1 cellular context compared by ENCODE assay signal in the genomic region with DNA sequence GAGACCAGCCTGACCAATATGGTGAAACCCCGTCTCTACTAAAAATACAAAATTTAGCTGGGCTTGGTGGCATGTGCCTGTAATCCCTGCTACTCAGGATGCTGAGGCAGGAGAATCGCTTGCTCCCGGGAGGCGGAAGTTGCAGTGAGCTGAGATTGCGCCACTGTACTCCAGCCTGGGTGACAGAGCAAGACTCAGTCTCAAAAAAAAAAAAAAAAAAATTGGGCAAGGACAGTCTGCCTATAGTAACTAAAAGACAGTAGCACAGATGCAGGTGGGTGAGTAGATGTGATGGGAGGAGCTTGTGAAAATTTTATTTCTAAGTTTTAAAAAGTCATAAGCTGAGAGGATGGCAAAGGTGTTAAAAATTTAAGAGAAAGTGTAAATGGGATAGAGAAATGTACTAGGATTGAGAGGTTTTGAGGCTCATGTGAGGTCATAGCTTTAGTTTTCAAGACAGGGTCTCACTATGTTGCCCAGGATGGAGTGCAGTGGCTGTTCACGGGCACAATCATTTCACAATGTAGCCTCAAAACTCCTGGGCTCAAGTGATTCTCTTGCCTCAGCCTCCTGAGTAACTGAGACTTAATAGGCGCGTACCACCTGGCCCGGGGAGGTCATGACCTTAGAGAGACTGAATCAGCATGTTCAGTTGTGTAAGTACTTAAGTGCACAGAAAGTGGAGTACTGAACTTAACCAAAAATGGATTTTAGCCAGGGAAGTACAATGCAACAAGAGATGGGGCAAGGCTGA.
TF ChIP-seq lines count a peak whose summit lies in the region.

No MANE protein-coding gene starts in this region.

TF ChIP-seq in HEK293, 187 proteins besides CTCF, POLR2A, EP300 and RAD21 (continued from another document):
- no peak for TF ChIP-seq ZNF701 (tag by site-specific recombination; IDR thresholded peaks at IDR 0.05)
- TF ChIP-seq ZNF664 (tag by site-specific recombination; IDR thresholded peaks at IDR 0.05) = no peak
- 0 out of 2 replicates have a peak, but pooled peaks have one; percentile 1 for TF ChIP-seq ZFP69B (tag by site-specific recombination; IDR thresholded peaks at IDR 0.05)
- TF ChIP-seq, protein P1, sequence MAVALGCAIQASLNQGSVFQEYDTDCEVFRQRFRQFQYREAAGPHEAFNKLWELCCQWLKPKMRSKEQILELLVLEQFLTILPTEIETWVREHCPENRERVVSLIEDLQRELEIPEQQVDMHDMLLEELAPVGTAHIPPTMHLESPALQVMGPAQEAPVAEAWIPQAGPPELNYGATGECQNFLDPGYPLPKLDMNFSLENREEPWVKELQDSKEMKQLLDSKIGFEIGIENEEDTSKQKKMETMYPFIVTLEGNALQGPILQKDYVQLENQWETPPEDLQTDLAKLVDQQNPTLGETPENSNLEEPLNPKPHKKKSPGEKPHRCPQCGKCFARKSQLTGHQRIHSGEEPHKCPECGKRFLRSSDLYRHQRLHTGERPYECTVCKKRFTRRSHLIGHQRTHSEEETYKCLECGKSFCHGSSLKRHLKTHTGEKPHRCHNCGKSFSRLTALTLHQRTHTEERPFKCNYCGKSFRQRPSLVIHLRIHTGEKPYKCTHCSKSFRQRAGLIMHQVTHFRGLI (tag by site-specific recombination; IDR thresholded peaks at IDR 0.05) = no peak
- TF ChIP-seq ZNF624 (tag by site-specific recombination; IDR thresholded peaks at IDR 0.05) = no peak
